Comparison of ENCODE assay signal across 8 cellular contexts in the genomic region with DNA sequence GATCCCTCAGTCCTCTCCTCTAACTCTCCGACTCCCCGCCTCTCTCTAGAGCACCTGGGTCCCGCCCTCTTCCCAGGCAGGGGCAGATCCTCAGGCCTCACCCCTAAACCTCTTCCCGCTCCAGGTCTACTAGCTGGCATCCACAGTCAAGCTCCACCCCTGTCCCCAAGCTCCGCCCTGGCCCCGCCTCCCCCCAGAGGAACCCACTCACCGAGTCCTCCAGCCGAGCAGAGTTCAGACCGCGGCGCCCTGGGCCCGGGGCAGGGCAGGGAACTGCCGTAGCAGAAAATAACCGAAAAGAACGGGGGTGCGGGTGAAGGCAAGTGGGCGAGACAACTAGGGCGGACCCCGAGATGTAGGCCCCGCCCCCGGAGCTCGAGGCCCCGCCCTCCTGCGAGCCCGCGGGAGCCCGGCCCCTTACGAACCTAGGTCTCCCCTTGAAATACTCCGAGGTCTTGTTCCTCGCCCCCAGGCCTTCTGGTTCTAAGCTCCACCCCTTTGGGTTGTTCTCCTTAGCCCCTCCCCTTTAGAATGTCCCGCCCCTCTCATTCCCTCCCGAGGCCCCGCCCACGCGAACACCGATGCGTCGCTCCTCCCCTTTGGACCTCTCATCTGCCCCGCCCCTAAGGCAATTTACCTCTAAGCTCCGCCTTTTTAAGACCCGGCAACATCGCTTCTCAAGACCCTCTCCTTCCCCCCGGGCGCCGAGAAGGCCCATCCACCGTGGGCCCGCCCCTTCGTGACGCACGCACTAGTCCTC. TPM values are rescaled to one million over a fixed set of nuclear protein-coding genes. Genes with fewer than 3 reads are reported as not detected.
DNase-seq lines count a peak whose midpoint lies in the region; ATAC-seq and TF ChIP-seq lines count a peak whose summit lies in the region.

A gene with protein sequence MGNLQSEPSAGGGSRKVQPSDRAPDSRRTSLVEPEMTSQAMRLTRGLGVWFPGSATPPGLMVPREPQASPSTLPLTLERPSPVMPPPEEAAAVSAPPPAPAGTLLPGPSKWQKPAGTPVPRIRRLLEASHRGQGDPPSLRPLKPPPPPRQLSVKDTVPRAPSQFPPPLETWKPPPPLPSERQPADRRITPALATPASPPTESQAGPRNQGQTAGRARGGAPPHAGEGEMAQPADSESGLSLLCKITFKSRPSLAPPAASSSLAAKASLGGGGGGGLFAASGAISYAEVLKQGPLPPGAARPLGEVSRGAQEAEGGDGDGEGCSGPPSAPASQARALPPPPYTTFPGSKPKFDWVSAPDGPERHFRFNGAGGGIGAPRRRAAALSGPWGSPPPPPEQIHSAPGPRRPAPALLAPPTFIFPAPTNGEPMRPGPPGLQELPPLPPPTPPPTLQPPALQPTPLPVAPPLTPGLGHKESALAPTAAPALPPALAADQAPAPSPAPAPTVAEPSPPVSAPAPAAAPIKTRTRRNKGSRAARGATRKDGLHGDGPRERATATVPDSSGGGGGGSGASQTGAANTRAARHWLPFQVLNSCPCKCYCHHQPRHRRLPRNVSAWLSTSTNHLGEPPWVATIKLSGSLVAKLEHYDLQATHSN (minus strand): TSS at position 485 of the 760 bp plus-strand sequence. CDS start 773 bp downstream, outside the sequence.

- H3K4me1 Mint-ChIP-seq in nephron progenitor cell, result peaks cover 38% of the 10 kb centered on the region

- H3K36me3 Mint-ChIP-seq in nephron progenitor cell (ENCODE audit: low read depth), result peaks cover 41% of the 10 kb centered on the region

- ATAC-seq in GM18505 (IDR thresholded peaks at IDR 0.05; ENCODE audit: unreplicated experiment) (peak; percentile 47), GM19324 (IDR thresholded peaks at IDR 0.05; ENCODE audit: low FRiP score, unreplicated experiment) (no peak)

- TF ChIP-seq CTCF in foreskin fibroblast (IDR thresholded peaks at IDR 0.05; ENCODE audit: low read depth, low read length) (no peak), nephron progenitor cell (IDR thresholded peaks at IDR 0.05) (no peak)

- H3K27ac Mint-ChIP-seq in nephron progenitor cell, result peak within 1 kb of the TSS; percentile 95

- no peak for TF ChIP-seq POLR2A in GM18505 (IDR thresholded peaks at IDR 0.05; ENCODE audit: borderline replicate concordance, extremely low read depth, insufficient read depth, insufficient read length)

- H3K4me3 Mint-ChIP-seq in nephron progenitor cell, result peak within 1 kb of the TSS; percentile 90

- H3K27me3 Mint-ChIP-seq in nephron progenitor cell (ENCODE audit: low read depth, poor library complexity), result peaks cover 32% of the 10 kb centered on the region

- H3K9me3 Mint-ChIP-seq in nephron progenitor cell, result no peaks in the 10 kb centered on the region

- peak within 1 kb of the TSS; percentile 62 to 77 for H3K4me3 ChIP-seq in foreskin fibroblast (ENCODE audit: low read depth in 1 of 2, low read length in 2 of 2)

- DNase-seq in LHCN-M2 (ENCODE audit: low read depth) (peak; percentile 91), SHP77 treated with DMSO at 0.1 percent for 48 hours (lab: John Stamatoyannopoulos, UW) (peak; percentile 77), activated gamma-delta T cell (lab: John Stamatoyannopoulos, UW) (peak; percentile 65), foreskin fibroblast (peak; percentile 94 to 97), nephron progenitor cell (peak; percentile 97)
- DNase-seq in stimulated activated naive CD4-positive, alpha-beta T cell (lab: John Stamatoyannopoulos, UW), result peak; percentile 55 to 84 (median 76)

RNA-seq across cellular contexts. Expression of the gene that starts here (rescaled TPM):
- 1.3 and 2.6 TPM in 2 replicates for total RNA-seq in LHCN-M2 (2014; rRNA removed)
- 1.4 TPM for polyA plus RNA-seq in LHCN-M2 (2012)
